In the genomic region with DNA sequence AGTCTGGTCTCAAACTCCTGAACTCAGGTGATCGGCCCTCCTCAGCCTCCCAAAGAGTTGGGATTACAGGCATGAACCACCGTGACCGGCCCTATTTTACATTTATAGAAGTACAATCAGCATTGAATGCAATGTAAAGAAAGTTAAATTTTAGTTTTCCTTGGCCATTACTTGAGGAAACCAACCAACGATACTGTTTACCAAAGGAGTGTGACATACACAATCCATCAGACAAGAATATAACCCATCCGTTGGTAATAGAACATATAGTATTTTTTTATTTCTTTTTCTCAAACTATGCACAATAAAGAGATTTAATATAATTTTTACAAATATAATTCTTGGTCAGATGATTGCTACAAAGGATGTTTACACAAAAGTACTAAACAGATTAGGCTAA, we compare ENCODE assay signal across 28 cellular contexts.
"Had no signal": no experiment of that assay in that cellular context is flagged by ENCODE, and none has a peak within 500 bp of the region (broad histone marks: within the 10 kb centered on the region; RNA-seq: fewer than 3 reads in every experiment).

No MANE protein-coding gene starts in this region.

- H3K9me3 Mint-ChIP-seq: stimulated activated effector memory CD8-positive, alpha-beta T cell treated with anti-CD3 and anti-CD28 coated beads, Interleukin-12 subunit alpha, Interleukin-12 subunit beta, amount 100 ng/mL, for 72 hours; stimulated activated naive CD8-positive, alpha-beta T cell treated with anti-CD3 and anti-CD28 coated beads, Interleukin-15, Interleukin-2, amounts not matched to agents 100 ng/mL and 50 ng/mL, for 24 hours had no signal

- H3K36me3 Mint-ChIP-seq: neural progenitor cell; stimulated activated effector memory CD8-positive, alpha-beta T cell treated with anti-CD3 and anti-CD28 coated beads, Interleukin-12 subunit alpha, Interleukin-12 subunit beta, amount 100 ng/mL, for 72 hours; stimulated activated naive B cell treated with anti-CD40 and anti-IgM and Interleukin-4, amounts not matched to agents 10 μg/mL and 1 μg/mL and 100 μg/mL, for 72 hours had no signal

- ATAC-seq: psoas muscle; right cardiac atrium; right lobe of liver; stimulated activated effector memory CD8-positive, alpha-beta T cell treated with anti-CD3 and anti-CD28 coated beads, Interleukin-12 subunit alpha, Interleukin-12 subunit beta, amount 100 ng/mL, for 72 hours; stimulated activated naive B cell treated with anti-CD40 and anti-IgM and Interleukin-4, amounts not matched to agents 10 μg/mL and 1 μg/mL and 100 μg/mL, for 72 hours had no signal

- H3K27me3 ChIP-seq: neural progenitor cell, ovary, right lobe of liver, sigmoid colon, stomach, thyroid gland, tibial nerve, upper lobe of left lung, vagina had no signal

- DNase-seq: occipital lobe; ovary; posterior cingulate gyrus; psoas muscle; right cardiac atrium; right lobe of liver; sigmoid colon; stimulated activated CD4-positive, alpha-beta T cell treated with anti-CD3 and anti-CD28 coated beads, Interleukin-15, amount 100 ng/mL, for 24 hours; stimulated activated CD4-positive, alpha-beta T cell treated with anti-CD3 and anti-CD28 coated beads, Interleukin-2, amount 100 ng/mL, for 24 hours; stimulated activated CD4-positive, alpha-beta T cell treated with anti-CD3 and anti-CD28 coated beads, Interleukin-2, amount 100 ng/mL, for 48 hours; stimulated activated CD4-positive, alpha-beta T cell treated with anti-CD3 and anti-CD28 coated beads, Interleukin-4, amount 100 ng/mL, for 24 hours; stimulated activated naive B cell treated with anti-CD40 and anti-IgM and Interleukin-4, amounts not matched to agents 10 μg/mL and 1 μg/mL and 100 μg/mL, for 72 hours; stimulated activated naive CD4-positive, alpha-beta T cell treated with Interleukin-2 at 50 U/mL for 16 hours; thyroid gland; trophoblast cell; upper lobe of left lung had no signal

- H3K27ac ChIP-seq: neural progenitor cell, ovary, parathyroid adenoma, psoas muscle, right lobe of liver, sigmoid colon, stomach, thoracic aorta, thyroid gland, tibial nerve, upper lobe of left lung, vagina had no signal

- H3K36me3 ChIP-seq: neural progenitor cell, ovary, right lobe of liver, sigmoid colon, stomach, thoracic aorta, thyroid gland, tibial nerve, upper lobe of left lung, vagina had no signal

- H3K27ac Mint-ChIP-seq: nephron; neural progenitor cell; progenitor cell of endocrine pancreas; stimulated activated effector memory CD8-positive, alpha-beta T cell treated with anti-CD3 and anti-CD28 coated beads, Interleukin-12 subunit alpha, Interleukin-12 subunit beta, amount 100 ng/mL, for 72 hours; stimulated activated naive B cell treated with anti-CD40 and anti-IgM and Interleukin-4, amounts not matched to agents 10 μg/mL and 1 μg/mL and 100 μg/mL, for 72 hours; stimulated activated naive CD8-positive, alpha-beta T cell treated with anti-CD3 and anti-CD28 coated beads, Interleukin-15, Interleukin-2, amounts not matched to agents 100 ng/mL and 50 ng/mL, for 24 hours had no signal

- H3K9ac ChIP-seq: neural progenitor cell, parathyroid adenoma had no signal

- FAIRE-seq: small intestine, urothelium cell line had no signal

- H3K4me2 ChIP-seq: neural progenitor cell had no signal

- H3K9me3 ChIP-seq: ovary, psoas muscle, right lobe of liver, sigmoid colon, stomach, thoracic aorta, thyroid gland, tibial nerve, upper lobe of left lung, vagina had no signal

- H3K27me3 Mint-ChIP-seq: progenitor cell of endocrine pancreas had no signal

- H3K4me1 Mint-ChIP-seq: neural progenitor cell; stimulated activated effector memory CD8-positive, alpha-beta T cell treated with anti-CD3 and anti-CD28 coated beads, Interleukin-12 subunit alpha, Interleukin-12 subunit beta, amount 100 ng/mL, for 72 hours; stimulated activated naive B cell treated with anti-CD40 and anti-IgM and Interleukin-4, amounts not matched to agents 10 μg/mL and 1 μg/mL and 100 μg/mL, for 72 hours had no signal

- H3K79me2 ChIP-seq: parathyroid adenoma had no signal

- H3K4me3 Mint-ChIP-seq: nephron; neural progenitor cell; stimulated activated effector memory CD8-positive, alpha-beta T cell treated with anti-CD3 and anti-CD28 coated beads, Interleukin-12 subunit alpha, Interleukin-12 subunit beta, amount 100 ng/mL, for 72 hours; stimulated activated naive B cell treated with anti-CD40 and anti-IgM and Interleukin-4, amounts not matched to agents 10 μg/mL and 1 μg/mL and 100 μg/mL, for 72 hours; stimulated activated naive CD8-positive, alpha-beta T cell treated with anti-CD3 and anti-CD28 coated beads, Interleukin-15, Interleukin-2, amounts not matched to agents 100 ng/mL and 50 ng/mL, for 24 hours had no signal

- H2AFZ ChIP-seq: neural progenitor cell, parathyroid adenoma had no signal

- H3K4me1 ChIP-seq: neural progenitor cell, parathyroid adenoma, psoas muscle, thyroid gland, vagina had no signal

- H3K4me3 ChIP-seq: neural progenitor cell, ovary, psoas muscle, right lobe of liver, sigmoid colon, stomach, thoracic aorta, thyroid gland, tibial nerve, upper lobe of left lung, vagina had no signal
